Comparison of ENCODE assay signal across 11 cellular contexts in genomic region chr3:5136211-5136610, GRCh38. TPM values are rescaled to one million over a fixed set of nuclear protein-coding genes. Genes with fewer than 3 reads are reported as not detected.
DNase-seq lines count a peak whose midpoint lies in the region; ATAC-seq and TF ChIP-seq lines count a peak whose summit lies in the region.
"Had no signal": no experiment of that assay in that cellular context is flagged by ENCODE, and none has a peak within 500 bp of the region (broad histone marks: within the 10 kb centered on the region; RNA-seq: fewer than 3 reads in every experiment).

No MANE protein-coding gene starts in this region.

- 95% methylated on average over 2 of the region's 2 CpGs for WGBS in esophagus muscularis mucosa

- TF ChIP-seq POLR2A in esophagus muscularis mucosa (IDR thresholded peaks at IDR 0.05; ENCODE audit: low read depth): no peak

- no peak overlapping the region for H3K4me3 ChIP-seq in CD4-positive, alpha-beta memory T cell (ENCODE audit: low read length in 2 of 2)
- no peak overlapping the region for H3K4me3 ChIP-seq in naive thymus-derived CD4-positive, alpha-beta T cell (ENCODE audit: low read length)
- H3K4me3 ChIP-seq in left lung (no peak overlapping the region), esophagus muscularis mucosa (no peak overlapping the region)
- H3K4me3 ChIP-seq: coronary artery had no signal

- intact Hi-C loops in CD4-positive, alpha-beta memory T cell (cut with micrococcal nuclease): loop anchor here (1.0 to 5.0 kb wide), 5 partner anchors 51 to 291 kb away; partner anchors contain the start of gene EDEM1
- intact Hi-C loops in activated T-helper 1 cell treated with anti-CD3 and anti-CD28 coated beads, Interleukin-12 subunit alpha, Interleukin-12 subunit beta, Interleukin-2, Interleukin-4 antibody, amounts not matched to agents 30 ng/mL and 10 ng/mL and 1 ng/mL, durations not matched to agents 14 hours and 24 hours and 36 hours (cut with micrococcal nuclease): loop anchor here (1.0 to 2.0 kb wide), 5 partner anchors 13 to 291 kb away; no protein-coding TSS in a partner anchor
- intact Hi-C loops in naive thymus-derived CD4-positive, alpha-beta T cell (cut with micrococcal nuclease): loop anchor here (1.0 to 10.0 kb wide), 10 partner anchors 13 to 359 kb away; partner anchors contain the start of genes EDEM1 (in 2 of the 2) and ARL8B (in 1 of the 2)
- intact Hi-C loops in left lung (cut with DNase I): no loop called here
- intact Hi-C loops in esophagus muscularis mucosa (cut with DNase I): no loop called here

- H3K4me1 ChIP-seq in CD4-positive, alpha-beta memory T cell (ENCODE audit: insufficient read depth, low read length): peaks cover 47% of the 10 kb centered on the region
- H3K4me1 ChIP-seq in naive thymus-derived CD4-positive, alpha-beta T cell (ENCODE audit: control insufficient read depth in 2 of 2, insufficient read depth in 2 of 2, low read length in 2 of 2): peaks cover 10 to 13% of the 10 kb centered on the region in 2 donors
- H3K4me1 ChIP-seq in left lung: peaks cover 13 to 93% of the 10 kb centered on the region in 2 donors
- H3K4me1 ChIP-seq in esophagus muscularis mucosa: peaks cover 36 to 89% (median 82%) of the 10 kb centered on the region in 4 donors

- TF ChIP-seq EP300 in esophagus muscularis mucosa (IDR thresholded peaks at IDR 0.05): no peak

- DNase-seq in CD4-positive, alpha-beta memory T cell: no peak
- DNase-seq in activated T-helper 1 cell treated with anti-CD3 and anti-CD28 coated beads, Interleukin-12 subunit alpha, Interleukin-12 subunit beta, Interleukin-2, Interleukin-4 antibody, amounts not matched to agents 30 ng/mL and 10 ng/mL and 1 ng/mL, durations not matched to agents 14 hours and 24 hours and 36 hours (ENCODE audit: low spot score): no peak
- no peak for DNase-seq in naive thymus-derived CD4-positive, alpha-beta T cell
- DNase-seq in left lung (no peak), NCI-H69 (lab: John Stamatoyannopoulos, UW) (no peak), esophagus muscularis mucosa (ENCODE audit: extremely low spot score) (no peak)
- DNase-seq: amygdala, NCI-H1930 had no signal

- H3K36me3 ChIP-seq in CD4-positive, alpha-beta memory T cell (ENCODE audit: insufficient read depth, low read length): no peaks in the 10 kb centered on the region
- H3K36me3 ChIP-seq in naive thymus-derived CD4-positive, alpha-beta T cell (ENCODE audit: control insufficient read depth in 2 of 3, insufficient read depth in 3 of 3, low read length in 3 of 3): no peaks in the 10 kb centered on the region
- H3K36me3 ChIP-seq in left lung (peaks cover 0 to 4% of the 10 kb centered on the region in 2 donors), esophagus muscularis mucosa (peaks cover 0 to 4% (median 0%) of the 10 kb centered on the region in 4 donors)

- H3K9me3 Mint-ChIP-seq in CD4-positive, alpha-beta memory T cell: no peaks in the 10 kb centered on the region
- no peaks in the 10 kb centered on the region for H3K9me3 Mint-ChIP-seq in activated T-helper 1 cell treated with anti-CD3 and anti-CD28 coated beads, Interleukin-12 subunit alpha, Interleukin-12 subunit beta, Interleukin-2, Interleukin-4 antibody, amounts not matched to agents 30 ng/mL and 10 ng/mL and 1 ng/mL, durations not matched to agents 14 hours and 24 hours and 36 hours
- no peaks in the 10 kb centered on the region for H3K9me3 Mint-ChIP-seq in naive thymus-derived CD4-positive, alpha-beta T cell

- H3K9me3 ChIP-seq in CD4-positive, alpha-beta memory T cell (ENCODE audit: control insufficient read depth in 1 of 2, low read length in 2 of 2): no peaks in the 10 kb centered on the region
- no peaks in the 10 kb centered on the region for H3K9me3 ChIP-seq in naive thymus-derived CD4-positive, alpha-beta T cell (ENCODE audit: control insufficient read depth in 2 of 3, low read length in 3 of 3)
- H3K9me3 ChIP-seq in left lung: no peaks in the 10 kb centered on the region
- H3K9me3 ChIP-seq in esophagus muscularis mucosa: no peaks in the 10 kb centered on the region

- TF ChIP-seq CTCF in left lung (IDR thresholded peaks at IDR 0.05) (no peak), esophagus muscularis mucosa (IDR thresholded peaks at IDR 0.05) (no peak)

- peak overlapping the region in 6 of 7 donors; percentile 9 to 74 (median 34) for H3K27ac Mint-ChIP-seq in CD4-positive, alpha-beta memory T cell
- peak overlapping the region; percentile 4 for H3K27ac Mint-ChIP-seq in activated T-helper 1 cell treated with anti-CD3 and anti-CD28 coated beads, Interleukin-12 subunit alpha, Interleukin-12 subunit beta, Interleukin-2, Interleukin-4 antibody, amounts not matched to agents 30 ng/mL and 10 ng/mL and 1 ng/mL, durations not matched to agents 14 hours and 24 hours and 36 hours
- peak overlapping the region; percentile 12 to 82 (median 47) for H3K27ac Mint-ChIP-seq in naive thymus-derived CD4-positive, alpha-beta T cell

- H3K36me3 Mint-ChIP-seq in CD4-positive, alpha-beta memory T cell: peaks cover 3 to 11% of the 10 kb centered on the region in 2 donors
- peaks cover 9% of the 10 kb centered on the region for H3K36me3 Mint-ChIP-seq in activated T-helper 1 cell treated with anti-CD3 and anti-CD28 coated beads, Interleukin-12 subunit alpha, Interleukin-12 subunit beta, Interleukin-2, Interleukin-4 antibody, amounts not matched to agents 30 ng/mL and 10 ng/mL and 1 ng/mL, durations not matched to agents 14 hours and 24 hours and 36 hours (ENCODE audit: low read depth)
- H3K36me3 Mint-ChIP-seq in naive thymus-derived CD4-positive, alpha-beta T cell: peaks cover 0 to 16% (median 7%) of the 10 kb centered on the region in 5 donors

- H3K27me3 ChIP-seq in CD4-positive, alpha-beta memory T cell (ENCODE audit: insufficient read depth, low read length): no peaks in the 10 kb centered on the region
- no peaks in the 10 kb centered on the region for H3K27me3 ChIP-seq in naive thymus-derived CD4-positive, alpha-beta T cell (ENCODE audit: control insufficient read depth in 2 of 2, insufficient read depth in 2 of 2, low read length in 2 of 2)
- H3K27me3 ChIP-seq in left lung (no peaks in the 10 kb centered on the region), esophagus muscularis mucosa (no peaks in the 10 kb centered on the region)

- no peak overlapping the region for H3K27ac ChIP-seq in CD4-positive, alpha-beta memory T cell (ENCODE audit: low read depth, low read length)
- H3K27ac ChIP-seq in naive thymus-derived CD4-positive, alpha-beta T cell (ENCODE audit: low read depth, low read length): peak overlapping the region; percentile 9
- peak overlapping the region in 1 of 2 donors; percentile 6 for H3K27ac ChIP-seq in left lung
- H3K27ac ChIP-seq in esophagus muscularis mucosa (replicated peaks in 1 of 4): no peak overlapping the region

- H3K4me3 Mint-ChIP-seq in CD4-positive, alpha-beta memory T cell: peak overlapping the region in 1 of 8 donors; percentile 51
- H3K4me3 Mint-ChIP-seq in activated T-helper 1 cell treated with anti-CD3 and anti-CD28 coated beads, Interleukin-12 subunit alpha, Interleukin-12 subunit beta, Interleukin-2, Interleukin-4 antibody, amounts not matched to agents 30 ng/mL and 10 ng/mL and 1 ng/mL, durations not matched to agents 14 hours and 24 hours and 36 hours: no peak overlapping the region
- peak overlapping the region in 2 of 10 donors; percentile 0 to 23 for H3K4me3 Mint-ChIP-seq in naive thymus-derived CD4-positive, alpha-beta T cell

- no peaks in the 10 kb centered on the region for H3K27me3 Mint-ChIP-seq in CD4-positive, alpha-beta memory T cell
- no peaks in the 10 kb centered on the region for H3K27me3 Mint-ChIP-seq in activated T-helper 1 cell treated with anti-CD3 and anti-CD28 coated beads, Interleukin-12 subunit alpha, Interleukin-12 subunit beta, Interleukin-2, Interleukin-4 antibody, amounts not matched to agents 30 ng/mL and 10 ng/mL and 1 ng/mL, durations not matched to agents 14 hours and 24 hours and 36 hours (ENCODE audit: insufficient read depth)
- H3K27me3 Mint-ChIP-seq in naive thymus-derived CD4-positive, alpha-beta T cell: no peaks in the 10 kb centered on the region

- POLR2A ChIA-PET in CD4-positive, alpha-beta memory T cell (lab: Charles Lee; ENCODE audit: partially characterized antibody): interaction anchor here (0.7 to 2.5 kb wide), 4 partner anchors 13 to 61 kb away, joined by 3 to 10 read pairs (median 4); partner anchors contain the start of gene ARL8B
- POLR2A ChIA-PET in naive thymus-derived CD4-positive, alpha-beta T cell (lab: Charles Lee): interaction anchor here (1.4 kb wide), 1 partner anchor 62 kb away, joined by 5 read pairs; no protein-coding TSS in a partner anchor

- CTCF ChIA-PET in CD4-positive, alpha-beta memory T cell (lab: Charles Lee; ENCODE audit: partially characterized antibody): interaction anchor here (0.7 to 3.7 kb wide), 13 partner anchors 13 to 290 kb away, joined by 3 to 24 read pairs (median 5); partner anchors contain the start of genes ARL8B and EDEM1
- CTCF ChIA-PET in naive thymus-derived CD4-positive, alpha-beta T cell (lab: Charles Lee): interaction anchor here (0.9 to 1.5 kb wide), 2 partner anchors 9 to 96 kb away, joined by 3 to 4 read pairs; no protein-coding TSS in a partner anchor

- H3K4me1 Mint-ChIP-seq in CD4-positive, alpha-beta memory T cell: peaks cover 46 to 71% (median 61%) of the 10 kb centered on the region in 4 donors
- peaks cover 39% of the 10 kb centered on the region for H3K4me1 Mint-ChIP-seq in activated T-helper 1 cell treated with anti-CD3 and anti-CD28 coated beads, Interleukin-12 subunit alpha, Interleukin-12 subunit beta, Interleukin-2, Interleukin-4 antibody, amounts not matched to agents 30 ng/mL and 10 ng/mL and 1 ng/mL, durations not matched to agents 14 hours and 24 hours and 36 hours (ENCODE audit: low read depth)
- peaks cover 42 to 79% (median 73%) of the 10 kb centered on the region in 7 donors for H3K4me1 Mint-ChIP-seq in naive thymus-derived CD4-positive, alpha-beta T cell

- ATAC-seq in GM21526 (IDR thresholded peaks at IDR 0.05; ENCODE audit: low FRiP score, unreplicated experiment) (peak; percentile 0), left lung (no peak), HG02973 (IDR thresholded peaks at IDR 0.05; ENCODE audit: unreplicated experiment) (no peak)
- ATAC-seq in naive thymus-derived CD4-positive, alpha-beta T cell: no peak

RNA-seq across cellular contexts. Expression of gene ARL8B, which starts 14.1 kb away (rescaled TPM):
- 10 to 100 TPM; 55.5 to 60.5 TPM for total RNA-seq in CD4-positive, alpha-beta memory T cell
- polyA plus RNA-seq in CD4-positive, alpha-beta memory T cell: 10 to 100 TPM; 46.1 to 60.9 TPM
- 43.4 and 51.0 TPM in 2 replicates for total RNA-seq in activated T-helper 1 cell treated with anti-CD3 and anti-CD28 coated beads, Interleukin-12 subunit alpha, Interleukin-12 subunit beta, Interleukin-2, Interleukin-4 antibody, amounts not matched to agents 30 ng/mL and 10 ng/mL and 1 ng/mL, durations not matched to agents 14 hours and 24 hours and 36 hours
- total RNA-seq in naive thymus-derived CD4-positive, alpha-beta T cell: 10 to 100 TPM; 43.7 to 61.6 (median 48.4) TPM
- polyA plus RNA-seq in naive thymus-derived CD4-positive, alpha-beta T cell: 10 to 100 TPM; 43.7 to 66.1 TPM
- 10 to 100 TPM; 81.0 to 93.9 TPM for total RNA-seq in left lung
- 10 to 100 TPM; 40.6 to 47.1 (median 43.8) TPM for total RNA-seq in esophagus muscularis mucosa

RNA-seq across cellular contexts. Expression of gene EDEM1, which starts 51.3 kb away (rescaled TPM):
- 100 to 1,000 TPM; 146 to 153 TPM for total RNA-seq in CD4-positive, alpha-beta memory T cell
- 10 to 100 TPM; 42.4 to 52.9 TPM for polyA plus RNA-seq in CD4-positive, alpha-beta memory T cell
- 169 and 192 TPM in 2 replicates for total RNA-seq in activated T-helper 1 cell treated with anti-CD3 and anti-CD28 coated beads, Interleukin-12 subunit alpha, Interleukin-12 subunit beta, Interleukin-2, Interleukin-4 antibody, amounts not matched to agents 30 ng/mL and 10 ng/mL and 1 ng/mL, durations not matched to agents 14 hours and 24 hours and 36 hours
- 100 to 1,000 TPM in 4 of 5 experiments, 10 to 100 TPM in 1; 97.3 to 138 (median 126) TPM for total RNA-seq in naive thymus-derived CD4-positive, alpha-beta T cell
- polyA plus RNA-seq in naive thymus-derived CD4-positive, alpha-beta T cell: 10 to 100 TPM; 41.9 to 50.1 TPM
- total RNA-seq in left lung: 100 to 1,000 TPM; 103 to 104 TPM
- total RNA-seq in esophagus muscularis mucosa: 10 to 100 TPM; 16.6 to 23.3 (median 19.3) TPM

Comparison
In these comparisons a context has a peak if more than half of its experiments do, and no peak if none do; other contexts are left out.
1. intact Hi-C loops: an anchor here in CD4-positive, alpha-beta memory T cell (1.0 to 5.0 kb wide), activated T-helper 1 cell treated with anti-CD3 and anti-CD28 coated beads, Interleukin-12 subunit alpha, Interleukin-12 subunit beta, Interleukin-2, Interleukin-4 antibody, amounts not matched to agents 30 ng/mL and 10 ng/mL and 1 ng/mL, durations not matched to agents 14 hours and 24 hours and 36 hours (1.0 to 2.0 kb wide) and naive thymus-derived CD4-positive, alpha-beta T cell (1.0 to 10.0 kb wide); none called in left lung and esophagus muscularis mucosa.